Comparison of ENCODE assay signal across 11 cellular contexts in genomic region chr19:48616491-48617056, GRCh38. TPM values are rescaled to one million over a fixed set of nuclear protein-coding genes. Genes with fewer than 3 reads are reported as not detected.
DNase-seq lines count a peak whose midpoint lies in the region; ATAC-seq, FAIRE-seq and TF ChIP-seq lines count a peak whose summit lies in the region.
"Had no signal": no experiment of that assay in that cellular context is flagged by ENCODE, and none has a peak within 500 bp of the region (broad histone marks: within the 10 kb centered on the region; RNA-seq: fewer than 3 reads in every experiment).

No MANE protein-coding gene starts in this region.

- POLR2A ChIA-PET in RWPE1 (lab: Yijun Ruan, JAX; ENCODE audit: low non-redundant PET) (no interaction called here), endothelial cell of umbilical vein (lab: Charles Lee) (no interaction called here)

- TF ChIP-seq CTCF in GM12864 (IDR thresholded peaks at IDR 0.05; ENCODE audit: low read depth, low read length, missing control alignments) (no peak), RWPE1 (conservative IDR thresholded peaks at IDR 0.05; ENCODE audit: low read depth) (no peak), endothelial cell of umbilical vein (IDR thresholded peaks at IDR 0.05; ENCODE audit: extremely low read depth in 1 of 2, insufficient read depth in 1 of 2, low read depth in 1 of 2, low read length in 2 of 2) (no peak)

- H3K27me3 ChIP-seq in endothelial cell of umbilical vein (ENCODE audit: control insufficient read depth in 2 of 2, insufficient read depth in 2 of 2, low read length in 2 of 2): no peaks in the 10 kb centered on the region
- H3K27me3 ChIP-seq in trophoblast cell (ENCODE audit: insufficient read depth, low read length): no peaks in the 10 kb centered on the region

- TF ChIP-seq POLR2A in endothelial cell of umbilical vein (IDR thresholded peaks at IDR 0.05; ENCODE audit: low read depth, low read length): no peak

- H3K27ac ChIP-seq in RWPE1 (peak overlapping the region; percentile 92), endothelial cell of umbilical vein (ENCODE audit: insufficient read depth, low read depth, low read length) (peak overlapping the region; percentile 26), trophoblast cell (ENCODE audit: low read depth, low read length) (no peak overlapping the region)

- no peak overlapping the region for H3K23ac ChIP-seq in trophoblast cell (ENCODE audit: low read length)

- dilution Hi-C loops in endothelial cell of umbilical vein (cut with MboI; ENCODE audit: extremely low pct_ligation_motif_present, low sequenced_read_pairs): no loop called here

- no peak overlapping the region for H4K91ac ChIP-seq in trophoblast cell (ENCODE audit: low read depth, low read length)

- no peaks in the 10 kb centered on the region for H3K9me1 ChIP-seq in endothelial cell of umbilical vein (replicated peaks; ENCODE audit: control insufficient read depth, extremely low read depth, insufficient read depth, low read length)

- DNase-seq in GM12864 (ENCODE audit: low read depth) (no peak), RWPE1 (ENCODE audit: low spot score) (no peak), endothelial cell of umbilical vein (ENCODE audit: low read depth, low spot score) (no peak), trophoblast cell (no peak), NCI-H1930 (lab: John Stamatoyannopoulos, UW) (no peak), head of caudate nucleus (no peak), NCI-H2196 (lab: John Stamatoyannopoulos, UW; ENCODE audit: unreplicated experiment) (no peak)
- DNase-seq: left colon, NCI-H1105 treated with DMSO at 0.1 percent for 48 hours had no signal

- H3K4me3 ChIP-seq in GM12864 (ENCODE audit: low read depth, low read length) (peak overlapping the region; percentile 93), endothelial cell of umbilical vein (replicated peaks in 1 of 3; ENCODE audit: insufficient read depth in 1 of 3, low read depth in 1 of 3, low read length in 3 of 3) (peak overlapping the region in 1 of 3 experiments; percentile 96), trophoblast cell (ENCODE audit: low read depth, low read length) (no peak overlapping the region)

- no TSS peak for BruUV-seq in endothelial cell of umbilical vein (replicated peaks; lab: Mats Ljungman, UMichigan)

- H4K20me1 ChIP-seq in endothelial cell of umbilical vein (replicated peaks; ENCODE audit: control insufficient read depth, extremely low read depth, insufficient read depth, low read length): no peaks in the 10 kb centered on the region

- FAIRE-seq in endothelial cell of umbilical vein (lab: Jason Lieb, UNC): no peak

- H3K36me3 ChIP-seq in endothelial cell of umbilical vein (ENCODE audit: control insufficient read depth in 2 of 2, extremely low read depth in 1 of 2, insufficient read depth in 2 of 2, low read length in 2 of 2) (peaks cover 19 to 24% of the 10 kb centered on the region in 2 experiments), trophoblast cell (ENCODE audit: control insufficient read depth in 1 of 2, insufficient read depth in 2 of 2, low read length in 2 of 2) (peaks cover 34 to 37% of the 10 kb centered on the region in 2 experiments)

- CTCF ChIA-PET in RWPE1 (lab: Yijun Ruan, JAX) (interaction anchor here (0.7 to 1.5 kb wide), 4 partner anchors 11 to 240 kb away, joined by 3 to 6 read pairs (median 4); no protein-coding TSS in a partner anchor), endothelial cell of umbilical vein (lab: Charles Lee) (interaction anchor here (0.6 to 2.0 kb wide), 5 partner anchors 14 to 292 kb away, joined by 3 to 9 read pairs (median 5); no protein-coding TSS in a partner anchor)

- peak overlapping the region; percentile 64 for H3K18ac ChIP-seq in trophoblast cell (ENCODE audit: low read length)

- H3K4me1 ChIP-seq in endothelial cell of umbilical vein (ENCODE audit: control insufficient read depth, extremely low read depth, insufficient read depth, low read length): peaks cover 25% of the 10 kb centered on the region
- peaks cover 5 to 13% of the 10 kb centered on the region in 2 experiments for H3K4me1 ChIP-seq in trophoblast cell (ENCODE audit: control insufficient read depth in 1 of 2, insufficient read depth in 2 of 2, low read length in 2 of 2)

- no peak for ATAC-seq in GM19023 (IDR thresholded peaks at IDR 0.05; ENCODE audit: unreplicated experiment)
- ATAC-seq: left colon had no signal

- no peak overlapping the region for H4K8ac ChIP-seq in trophoblast cell (ENCODE audit: low read depth, low read length)

- no peak overlapping the region for H4K12ac ChIP-seq in trophoblast cell (ENCODE audit: low read depth, low read length)

- no peak overlapping the region for H2BK12ac ChIP-seq in trophoblast cell (ENCODE audit: low read length)

- intact Hi-C loops in endothelial cell of umbilical vein (cut with micrococcal nuclease): no loop called here
- intact Hi-C loops in head of caudate nucleus (cut with DNase I): no loop called here

- no peak overlapping the region for H2AFZ ChIP-seq in endothelial cell of umbilical vein (ENCODE audit: low read depth, low read length)
- H2AFZ ChIP-seq in trophoblast cell (ENCODE audit: insufficient read depth, low read length, poor library complexity): no peak overlapping the region

- H3K79me1 ChIP-seq in trophoblast cell (ENCODE audit: low read length): peaks cover 9% of the 10 kb centered on the region

- H3K9me3 ChIP-seq in endothelial cell of umbilical vein (replicated peaks; ENCODE audit: control insufficient read depth, insufficient read depth, low read length) (no peaks in the 10 kb centered on the region), trophoblast cell (ENCODE audit: insufficient read depth, low read depth, low read length) (peaks cover 2% of the 10 kb centered on the region)

- H3K4me2 ChIP-seq in endothelial cell of umbilical vein (ENCODE audit: insufficient read depth, low read length) (peak overlapping the region; percentile 99), trophoblast cell (ENCODE audit: low read length) (peak overlapping the region; percentile 66)

- no peak overlapping the region for H2AK5ac ChIP-seq in trophoblast cell (ENCODE audit: low read length)

- H2BK5ac ChIP-seq in trophoblast cell (ENCODE audit: low read depth, low read length, poor library complexity): no peak overlapping the region

- WGBS in trophoblast cell (ENCODE audit: extremely low coverage, insufficient coverage, insufficient read length): no CpG with 5 or more reads among the region's 12 CpGs

- H3K4ac ChIP-seq in trophoblast cell (ENCODE audit: low read depth, low read length): peak overlapping the region; percentile 77

- peak overlapping the region; percentile 99 for H3K9ac ChIP-seq in endothelial cell of umbilical vein (replicated peaks; ENCODE audit: extremely low read depth, insufficient read depth, low read length)
- no peak overlapping the region for H3K9ac ChIP-seq in trophoblast cell (ENCODE audit: low read length)

- peaks cover 38% of the 10 kb centered on the region for H3K79me2 ChIP-seq in endothelial cell of umbilical vein (ENCODE audit: control insufficient read depth, insufficient read depth, low read length)
- peaks cover 16% of the 10 kb centered on the region for H3K79me2 ChIP-seq in trophoblast cell (ENCODE audit: control insufficient read depth, insufficient read depth, low read length, poor library complexity)

- H2BK120ac ChIP-seq in trophoblast cell (ENCODE audit: insufficient read depth, low read length, poor library complexity): no peak overlapping the region

- H3K14ac ChIP-seq in trophoblast cell (ENCODE audit: low read length): no peak overlapping the region

RNA-seq across cellular contexts. Expression of gene FAM83E, which starts 1.7 kb away (rescaled TPM):
- 1.7 and 3.5 TPM in 2 replicates for total RNA-seq in endothelial cell of umbilical vein
- polyA plus RNA-seq in endothelial cell of umbilical vein: 0.04 and 0.10 TPM in 2 replicates
- polyA plus RNA-seq in endothelial cell of umbilical vein (2011; cell fraction: cytosol; rRNA removed): not detected in 2 replicates
- polyA plus RNA-seq in endothelial cell of umbilical vein (2011; cell fraction: nucleus; rRNA removed): 0.76 and 1.0 TPM in 2 replicates
- not detected in 2 replicates for polyA plus RNA-seq in endothelial cell of umbilical vein (2012)
- 0.59 and 0.63 TPM in 2 replicates for polyA minus RNA-seq in endothelial cell of umbilical vein
- polyA minus RNA-seq in endothelial cell of umbilical vein (2011; cell fraction: cytosol; rRNA and poly(A)+ RNA removed): not detected
- 0.91 and 4.4 TPM in 2 replicates for polyA minus RNA-seq in endothelial cell of umbilical vein (2011; cell fraction: nucleus; rRNA and poly(A)+ RNA removed)
- 0.07 TPM in 2 replicates for polyA plus RNA-seq in trophoblast cell (2013)
- total RNA-seq: cerebellum had no signal

RNA-seq across cellular contexts. Expression of gene RPL18, which starts 2.4 kb away (rescaled TPM):
- 1,402 and 1,407 TPM in 2 replicates for total RNA-seq in endothelial cell of umbilical vein
- 2,154 and 2,376 TPM in 2 replicates for polyA plus RNA-seq in endothelial cell of umbilical vein
- 1,380 and 1,833 TPM in 2 replicates for polyA plus RNA-seq in endothelial cell of umbilical vein (2011; cell fraction: cytosol; rRNA removed)
- polyA plus RNA-seq in endothelial cell of umbilical vein (2011; cell fraction: nucleus; rRNA removed): 597 and 638 TPM in 2 replicates
- polyA plus RNA-seq in endothelial cell of umbilical vein (2012): 1,901 and 3,069 TPM in 2 replicates
- polyA minus RNA-seq in endothelial cell of umbilical vein: 547 and 582 TPM in 2 replicates
- 814 TPM for polyA minus RNA-seq in endothelial cell of umbilical vein (2011; cell fraction: cytosol; rRNA and poly(A)+ RNA removed)
- polyA minus RNA-seq in endothelial cell of umbilical vein (2011; cell fraction: nucleus; rRNA and poly(A)+ RNA removed): 103 and 151 TPM in 2 replicates
- 1,727 and 1,729 TPM in 2 replicates for polyA plus RNA-seq in trophoblast cell (2013)

RNA-seq across cellular contexts. Expression of gene SPHK2, which starts 2.7 kb away (rescaled TPM):
- total RNA-seq in endothelial cell of umbilical vein: 30.5 and 31.1 TPM in 2 replicates
- polyA plus RNA-seq in endothelial cell of umbilical vein: 20.2 and 23.4 TPM in 2 replicates
- 8.2 and 10.7 TPM in 2 replicates for polyA plus RNA-seq in endothelial cell of umbilical vein (2011; cell fraction: cytosol; rRNA removed)
- polyA plus RNA-seq in endothelial cell of umbilical vein (2011; cell fraction: nucleus; rRNA removed): 26.2 and 26.5 TPM in 2 replicates
- 9.2 and 11.3 TPM in 2 replicates for polyA plus RNA-seq in endothelial cell of umbilical vein (2012)
- 11.7 and 14.6 TPM in 2 replicates for polyA minus RNA-seq in endothelial cell of umbilical vein
- polyA minus RNA-seq in endothelial cell of umbilical vein (2011; cell fraction: cytosol; rRNA and poly(A)+ RNA removed): 10.9 TPM
- polyA minus RNA-seq in endothelial cell of umbilical vein (2011; cell fraction: nucleus; rRNA and poly(A)+ RNA removed): 14.6 and 21.1 TPM in 2 replicates
- polyA plus RNA-seq in trophoblast cell (2013): 14.1 and 14.9 TPM in 2 replicates

RNA-seq across cellular contexts. Expression of gene SPACA4, which starts 10.0 kb away (rescaled TPM):
- not detected in 2 replicates for total RNA-seq in endothelial cell of umbilical vein
- not detected in 2 replicates for polyA plus RNA-seq in endothelial cell of umbilical vein
- polyA plus RNA-seq in endothelial cell of umbilical vein (2011; cell fraction: cytosol; rRNA removed): not detected in 2 replicates
- polyA plus RNA-seq in endothelial cell of umbilical vein (2011; cell fraction: nucleus; rRNA removed): not detected in 2 replicates
- polyA plus RNA-seq in endothelial cell of umbilical vein (2012): not detected in 2 replicates
- not detected in 2 replicates for polyA minus RNA-seq in endothelial cell of umbilical vein
- polyA minus RNA-seq in endothelial cell of umbilical vein (2011; cell fraction: cytosol; rRNA and poly(A)+ RNA removed): not detected
- not detected in 2 replicates for polyA minus RNA-seq in endothelial cell of umbilical vein (2011; cell fraction: nucleus; rRNA and poly(A)+ RNA removed)
- not detected in 2 replicates for polyA plus RNA-seq in trophoblast cell (2013)
- total RNA-seq: cerebellum, left colon had no signal

RNA-seq across cellular contexts. Expression of gene DBP, which starts 20.6 kb away (rescaled TPM):
- total RNA-seq in endothelial cell of umbilical vein: 0.78 and 1.5 TPM in 2 replicates
- polyA plus RNA-seq in endothelial cell of umbilical vein: 1.8 and 2.0 TPM in 2 replicates
- polyA plus RNA-seq in endothelial cell of umbilical vein (2011; cell fraction: cytosol; rRNA removed): 0.80 and 1.8 TPM in 2 replicates
- 0.43 and 0.76 TPM in 2 replicates for polyA plus RNA-seq in endothelial cell of umbilical vein (2011; cell fraction: nucleus; rRNA removed)
- polyA plus RNA-seq in endothelial cell of umbilical vein (2012): 0.75 and 1.6 TPM in 2 replicates
- 0.68 TPM in 1 of 2 replicates, not detected in the other for polyA minus RNA-seq in endothelial cell of umbilical vein
- 9.1 TPM for polyA minus RNA-seq in endothelial cell of umbilical vein (2011; cell fraction: cytosol; rRNA and poly(A)+ RNA removed)
- polyA minus RNA-seq in endothelial cell of umbilical vein (2011; cell fraction: nucleus; rRNA and poly(A)+ RNA removed): 0.29 and 0.48 TPM in 2 replicates
- polyA plus RNA-seq in trophoblast cell (2013): 0.90 and 0.94 TPM in 2 replicates
